ENCODE assay signal across 2 cellular contexts in genomic region chr17:66543526-66543925, GRCh38.
TF ChIP-seq lines count a peak whose summit lies in the region.

No MANE protein-coding gene starts in this region.

TF ChIP-seq in SK-N-SH, 30 proteins besides CTCF, POLR2A, EP300 and RAD21:
- TF ChIP-seq NRF1 (IDR thresholded peaks at IDR 0.05; ENCODE audit: low read depth, low read length) (no peak), SMC3 (IDR thresholded peaks at IDR 0.05; ENCODE audit: low read depth, low read length) (no peak), MXI1 (IDR thresholded peaks at IDR 0.05; ENCODE audit: low read depth, low read length) (no peak), REST (IDR thresholded peaks at IDR 0.05; ENCODE audit: low read depth, low read length) (no peak), IRF3 (IDR thresholded peaks at IDR 0.05; ENCODE audit: low read depth, low read length) (no peak), RXRA (IDR thresholded peaks at IDR 0.05; ENCODE audit: borderline replicate concordance, low read depth) (no peak), FOSL2 (IDR thresholded peaks at IDR 0.05; ENCODE audit: borderline replicate concordance, low read depth) (no peak), GATA2 (CRISPR knock-in tag; IDR thresholded peaks at IDR 0.05) (no peak)
TF ChIP-seq in SK-N-SH: peak in this region for 0.

TF ChIP-seq in H1, 55 proteins besides CTCF, POLR2A, EP300 and RAD21:
- no peak for TF ChIP-seq ZNF274 (IDR thresholded peaks at IDR 0.05; ENCODE audit: borderline replicate concordance, extremely low read depth, low read length)
- TF ChIP-seq BACH1 (IDR thresholded peaks at IDR 0.05; ENCODE audit: low read length): no peak
- no peak for TF ChIP-seq TBP (IDR thresholded peaks at IDR 0.05; ENCODE audit: low read depth, low read length)
- no peak for TF ChIP-seq RXRA (IDR thresholded peaks at IDR 0.05; ENCODE audit: insufficient read depth, low read depth, low read length)
- no peak for TF ChIP-seq CTBP2 (IDR thresholded peaks at IDR 0.05; ENCODE audit: borderline replicate concordance, insufficient read depth, insufficient read length, low read length)
- no peak for TF ChIP-seq KDM5A (IDR thresholded peaks at IDR 0.05; ENCODE audit: low read length)
- TF ChIP-seq CBX8 (IDR thresholded peaks at IDR 0.05; ENCODE audit: borderline replicate concordance, low read depth, low read length): no peak
- no peak for TF ChIP-seq HDAC6 (IDR thresholded peaks at IDR 0.05; ENCODE audit: low read depth, low read length)
- no peak for TF ChIP-seq KDM1A (IDR thresholded peaks at IDR 0.05; ENCODE audit: borderline replicate concordance, low read length)
- no peak for TF ChIP-seq GABPA (IDR thresholded peaks at IDR 0.05; ENCODE audit: borderline replicate concordance, insufficient read depth, low read length)
- TF ChIP-seq SIN3A (conservative IDR thresholded peaks at IDR 0.05 in 1 of 2, IDR thresholded peaks at IDR 0.05 in 1 of 2; ENCODE audit: low read depth in 1 of 2, low read length in 2 of 2): no peak
- TF ChIP-seq CHD1 (IDR thresholded peaks at IDR 0.05; ENCODE audit: low read depth, low read length): no peak
- TF ChIP-seq HDAC2 (IDR thresholded peaks at IDR 0.05; ENCODE audit: borderline replicate concordance in 1 of 2, low read depth in 2 of 2, low read length in 2 of 2): no peak
- TF ChIP-seq GTF2F1 (IDR thresholded peaks at IDR 0.05; ENCODE audit: borderline replicate concordance, low read depth, low read length): no peak
- no peak for TF ChIP-seq USF2 (IDR thresholded peaks at IDR 0.05; ENCODE audit: low read length)
